9 cellular contexts compared by ENCODE assay signal in genomic region chr1:144536677-144537076, GRCh38. TPM values are rescaled to one million over a fixed set of nuclear protein-coding genes. Genes with fewer than 3 reads are reported as not detected.
A peak's percentile ranks its signal among the peaks of the same experiment; 100 is the strongest.
DNase-seq lines count a peak whose midpoint lies in the region; ATAC-seq lines count a peak whose summit lies in the region.
"Not testable (repeated sequence)": the region's sequence is repeated elsewhere in the genome, so short reads cannot be mapped to it uniquely, and the experiment has no call there.
"Had no signal": no experiment of that assay in that cellular context is flagged by ENCODE, and none has a peak within 500 bp of the region (broad histone marks: within the 10 kb centered on the region; RNA-seq: fewer than 3 reads in every experiment).

No MANE protein-coding gene starts in this region.

- not testable (repeated sequence) for H3K27ac Mint-ChIP-seq in activated CD4-positive, alpha-beta T cell treated with anti-CD3 and anti-CD28 coated beads, Interleukin-2, amount 10 ng/mL, durations not matched to agents 24 days and 14 days; activated naive CD8-positive, alpha-beta T cell treated with anti-CD3 and anti-CD28 coated beads, Interleukin-2, amount 10 ng/mL, durations not matched to agents 7 days and 5 days
- peak overlapping the region; percentile 43 for H3K27ac Mint-ChIP-seq in activated CD8-positive, alpha-beta T cell treated with anti-CD3 and anti-CD28 coated beads, Interleukin-2, amount 10 ng/mL, durations not matched to agents 7 days and 5 days
- peak overlapping the region; percentile 37 for H3K27ac Mint-ChIP-seq in activated naive CD4-positive, alpha-beta T cell treated with anti-CD3 and anti-CD28 coated beads for 36 hours

- POLR2A ChIA-PET in activated CD8-positive, alpha-beta T cell treated with anti-CD3 and anti-CD28 coated beads, Interleukin-2, amount 10 ng/mL, durations not matched to agents 7 days and 5 days (lab: Charles Lee); activated naive CD8-positive, alpha-beta T cell treated with anti-CD3 and anti-CD28 coated beads, Interleukin-2, amount 10 ng/mL, durations not matched to agents 7 days and 5 days (lab: Charles Lee): not testable (repeated sequence)

- not testable (repeated sequence) for H3K27me3 Mint-ChIP-seq in activated CD4-positive, alpha-beta T cell treated with anti-CD3 and anti-CD28 coated beads, Interleukin-2, amount 10 ng/mL, durations not matched to agents 24 days and 14 days; activated CD8-positive, alpha-beta T cell treated with anti-CD3 and anti-CD28 coated beads, Interleukin-2, amount 10 ng/mL, durations not matched to agents 7 days and 5 days (ENCODE audit: low read depth); activated naive CD4-positive, alpha-beta T cell treated with anti-CD3 and anti-CD28 coated beads for 36 hours (ENCODE audit: low read depth); activated naive CD8-positive, alpha-beta T cell treated with anti-CD3 and anti-CD28 coated beads, Interleukin-2, amount 10 ng/mL, durations not matched to agents 7 days and 5 days

- DNase-seq in activated CD4-positive, alpha-beta T cell treated with anti-CD3 and anti-CD28 coated beads, Interleukin-2, amount 10 ng/mL, durations not matched to agents 24 days and 14 days = peak; percentile 52
- DNase-seq in activated CD8-positive, alpha-beta T cell treated with anti-CD3 and anti-CD28 coated beads, Interleukin-2, amount 10 ng/mL, durations not matched to agents 7 days and 5 days; activated naive CD4-positive, alpha-beta T cell treated with anti-CD3 and anti-CD28 coated beads for 36 hours; activated naive CD8-positive, alpha-beta T cell treated with anti-CD3 and anti-CD28 coated beads, Interleukin-2, amount 10 ng/mL, durations not matched to agents 7 days and 5 days: not testable (repeated sequence)

- CTCF ChIA-PET in activated CD8-positive, alpha-beta T cell treated with anti-CD3 and anti-CD28 coated beads, Interleukin-2, amount 10 ng/mL, durations not matched to agents 7 days and 5 days (lab: Charles Lee); activated naive CD4-positive, alpha-beta T cell treated with anti-CD3 and anti-CD28 coated beads for 36 hours (lab: Charles Lee): not testable (repeated sequence)

- not testable (repeated sequence) for H3K9me3 Mint-ChIP-seq in activated CD4-positive, alpha-beta T cell treated with anti-CD3 and anti-CD28 coated beads, Interleukin-2, amount 10 ng/mL, durations not matched to agents 24 days and 14 days; activated CD8-positive, alpha-beta T cell treated with anti-CD3 and anti-CD28 coated beads, Interleukin-2, amount 10 ng/mL, durations not matched to agents 7 days and 5 days (ENCODE audit: insufficient read depth); activated naive CD4-positive, alpha-beta T cell treated with anti-CD3 and anti-CD28 coated beads for 36 hours; activated naive CD8-positive, alpha-beta T cell treated with anti-CD3 and anti-CD28 coated beads, Interleukin-2, amount 10 ng/mL, durations not matched to agents 7 days and 5 days

- H3K36me3 Mint-ChIP-seq in activated CD4-positive, alpha-beta T cell treated with anti-CD3 and anti-CD28 coated beads, Interleukin-2, amount 10 ng/mL, durations not matched to agents 24 days and 14 days (ENCODE audit: low read depth); activated CD8-positive, alpha-beta T cell treated with anti-CD3 and anti-CD28 coated beads, Interleukin-2, amount 10 ng/mL, durations not matched to agents 7 days and 5 days (ENCODE audit: low read depth); activated naive CD4-positive, alpha-beta T cell treated with anti-CD3 and anti-CD28 coated beads for 36 hours (ENCODE audit: low read depth); activated naive CD8-positive, alpha-beta T cell treated with anti-CD3 and anti-CD28 coated beads, Interleukin-2, amount 10 ng/mL, durations not matched to agents 7 days and 5 days: not testable (repeated sequence)

- H3K4me3 Mint-ChIP-seq in activated CD4-positive, alpha-beta T cell treated with anti-CD3 and anti-CD28 coated beads, Interleukin-2, amount 10 ng/mL, durations not matched to agents 24 days and 14 days; activated CD8-positive, alpha-beta T cell treated with anti-CD3 and anti-CD28 coated beads, Interleukin-2, amount 10 ng/mL, durations not matched to agents 7 days and 5 days; activated naive CD4-positive, alpha-beta T cell treated with anti-CD3 and anti-CD28 coated beads for 36 hours; activated naive CD8-positive, alpha-beta T cell treated with anti-CD3 and anti-CD28 coated beads, Interleukin-2, amount 10 ng/mL, durations not matched to agents 7 days and 5 days: not testable (repeated sequence)

- H3K4me1 Mint-ChIP-seq in activated CD4-positive, alpha-beta T cell treated with anti-CD3 and anti-CD28 coated beads, Interleukin-2, amount 10 ng/mL, durations not matched to agents 24 days and 14 days = peaks cover 22% of the 10 kb centered on the region
- peaks cover 29% of the 10 kb centered on the region for H3K4me1 Mint-ChIP-seq in activated CD8-positive, alpha-beta T cell treated with anti-CD3 and anti-CD28 coated beads, Interleukin-2, amount 10 ng/mL, durations not matched to agents 7 days and 5 days (ENCODE audit: low read depth)
- peaks cover 29% of the 10 kb centered on the region for H3K4me1 Mint-ChIP-seq in activated naive CD4-positive, alpha-beta T cell treated with anti-CD3 and anti-CD28 coated beads for 36 hours (ENCODE audit: low read depth)
- H3K4me1 Mint-ChIP-seq in activated naive CD8-positive, alpha-beta T cell treated with anti-CD3 and anti-CD28 coated beads, Interleukin-2, amount 10 ng/mL, durations not matched to agents 7 days and 5 days = peaks cover 16% of the 10 kb centered on the region

- intact Hi-C loops in activated CD4-positive, alpha-beta T cell treated with anti-CD3 and anti-CD28 coated beads, Interleukin-2, amount 10 ng/mL, durations not matched to agents 24 days and 14 days (cut with micrococcal nuclease); activated naive CD4-positive, alpha-beta T cell treated with anti-CD3 and anti-CD28 coated beads for 36 hours (cut with micrococcal nuclease): not testable (repeated sequence)

- not testable (repeated sequence) for ATAC-seq in activated CD8-positive, alpha-beta T cell treated with anti-CD3 and anti-CD28 coated beads, Interleukin-2, amount 10 ng/mL, durations not matched to agents 7 days and 5 days
- ATAC-seq in activated naive CD8-positive, alpha-beta T cell treated with anti-CD3 and anti-CD28 coated beads, Interleukin-2, amount 10 ng/mL, durations not matched to agents 7 days and 5 days (ENCODE audit: low read depth) = peak; percentile 33

RNA-seq across cellular contexts. Expression of gene PPIAL4F, which starts 56.0 kb away (rescaled TPM):
- not detected in 2 replicates for total RNA-seq in activated CD4-positive, alpha-beta T cell treated with anti-CD3 and anti-CD28 coated beads, Interleukin-2, amount 10 ng/mL, durations not matched to agents 24 days and 14 days
- total RNA-seq in activated CD8-positive, alpha-beta T cell treated with anti-CD3 and anti-CD28 coated beads, Interleukin-2, amount 10 ng/mL, durations not matched to agents 7 days and 5 days = not detected
- not detected for total RNA-seq in activated naive CD4-positive, alpha-beta T cell treated with anti-CD3 and anti-CD28 coated beads for 36 hours
- not detected for total RNA-seq in activated naive CD8-positive, alpha-beta T cell treated with anti-CD3 and anti-CD28 coated beads, Interleukin-2, amount 10 ng/mL, durations not matched to agents 7 days and 5 days
- total RNA-seq: A673; Caco-2; Calu3; CD4-positive, alpha-beta memory T cell; CD4-positive, CD25-positive, alpha-beta regulatory T cell had no signal
